ENCODE assay signal across 27 cellular contexts in the genomic region with DNA sequence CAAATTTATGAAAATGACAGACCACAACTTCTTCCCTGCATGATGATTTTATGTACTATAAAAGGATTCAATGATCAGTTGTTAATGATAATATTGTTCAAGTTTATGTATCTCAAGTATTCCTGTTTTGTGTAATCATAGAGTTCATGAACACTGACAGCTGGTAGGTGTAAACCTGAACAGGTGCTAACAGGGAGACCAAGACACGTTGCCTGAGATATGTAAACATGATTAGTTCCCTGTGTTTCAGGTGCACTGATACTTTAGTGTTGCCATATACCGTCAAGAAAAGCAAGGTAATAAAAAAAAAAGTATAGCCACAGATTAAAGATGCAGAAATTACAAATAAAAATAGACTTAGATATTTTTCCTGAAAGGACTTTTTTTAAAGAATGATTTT.
A peak's percentile ranks its signal among the peaks of the same experiment; 100 is the strongest.
DNase-seq lines count a peak whose midpoint lies in the region; ATAC-seq and TF ChIP-seq lines count a peak whose summit lies in the region.
"Had no signal": no experiment of that assay in that cellular context is flagged by ENCODE, and none has a peak within 500 bp of the region (broad histone marks: within the 10 kb centered on the region; RNA-seq: fewer than 3 reads in every experiment).

No MANE protein-coding gene starts in this region.

- H3K27ac ChIP-seq in GM23338 (ENCODE audit: low read depth): no peak overlapping the region
- H3K27ac ChIP-seq: C4-2B, neural progenitor cell, sigmoid colon, SJSA1, thyroid gland had no signal

- intact Hi-C loops in left colon (cut with DNase I, micrococcal nuclease): no loop called here

- H3K79me2 ChIP-seq in GM23338 (replicated peaks; ENCODE audit: insufficient read depth): peaks cover 4% of the 10 kb centered on the region; the same call in 1 of the 2 replicates

- no peak overlapping the region for H3K4me3 Mint-ChIP-seq in GM23338
- H3K4me3 Mint-ChIP-seq: activated CD4-positive, alpha-beta memory T cell treated with anti-CD3 and anti-CD28 coated beads for 36 hours; activated naive CD8-positive, alpha-beta T cell treated with anti-CD3 and anti-CD28 coated beads, Interleukin-2, amount 10 ng/mL, durations not matched to agents 7 days and 5 days; neural progenitor cell; stimulated activated naive CD8-positive, alpha-beta T cell treated with anti-CD3 and anti-CD28 coated beads, Interleukin-15, amount 100 ng/mL, for 72 hours; T-cell had no signal

- H3K9me3 Mint-ChIP-seq in GM23338: no peaks in the 10 kb centered on the region
- H3K9me3 Mint-ChIP-seq: activated CD4-positive, alpha-beta memory T cell treated with anti-CD3 and anti-CD28 coated beads for 36 hours; activated naive CD8-positive, alpha-beta T cell treated with anti-CD3 and anti-CD28 coated beads, Interleukin-2, amount 10 ng/mL, durations not matched to agents 7 days and 5 days; stimulated activated naive CD8-positive, alpha-beta T cell treated with anti-CD3 and anti-CD28 coated beads, Interleukin-15, amount 100 ng/mL, for 72 hours had no signal

- H3K4me3 ChIP-seq in GM23338: no peak overlapping the region
- H3K4me3 ChIP-seq: lung, neural progenitor cell, sigmoid colon, SJSA1, thyroid gland had no signal

- TF ChIP-seq CTCF in GM23338 (conservative IDR thresholded peaks at IDR 0.05; ENCODE audit: low read depth in 2 of 2): no peak

- H2AFZ ChIP-seq in GM23338: no peak overlapping the region
- H2AFZ ChIP-seq: neural progenitor cell had no signal

- DNase-seq in DMS53 (lab: John Stamatoyannopoulos, UW) (peak; percentile 85), NCI-H1105 treated with DMSO at 0.1 percent for 48 hours (lab: John Stamatoyannopoulos, UW) (peak; percentile 83), NCI-H526 (lab: John Stamatoyannopoulos, UW) (peak; percentile 17 to 36), left colon (no peak), GM23338 (ENCODE audit: low spot score) (no peak), T-helper 2 cell (no peak)
- DNase-seq in stimulated activated CD8-positive, alpha-beta memory T cell treated with anti-CD3 and anti-CD28 coated beads, Interleukin-4, amount 100 ng/mL, for 48 hours: no peak
- DNase-seq: activated CD4-positive, alpha-beta memory T cell treated with anti-CD3 and anti-CD28 coated beads for 36 hours; activated effector memory CD4-positive, alpha-beta T cell treated with Interleukin-2 at 50 U/mL for 16 hours; activated naive CD8-positive, alpha-beta T cell treated with anti-CD3 and anti-CD28 coated beads, Interleukin-2, amount 10 ng/mL, durations not matched to agents 7 days and 5 days; cerebellar nuclear complex; GDM1; glutamatergic neuron; Kasumi-1; NCI-H226; posterior cingulate gyrus; sigmoid colon; stimulated activated CD4-positive, alpha-beta T cell treated with anti-CD3 and anti-CD28 coated beads, Interleukin-15, amount 100 ng/mL, for 24 hours; stimulated activated naive CD8-positive, alpha-beta T cell treated with anti-CD3 and anti-CD28 coated beads, Interleukin-15, amount 100 ng/mL, for 72 hours; T-cell; thyroid gland had no signal

- no peak overlapping the region for H3K27ac Mint-ChIP-seq in GM23338
- H3K27ac Mint-ChIP-seq: activated CD4-positive, alpha-beta memory T cell treated with anti-CD3 and anti-CD28 coated beads for 36 hours; activated naive CD8-positive, alpha-beta T cell treated with anti-CD3 and anti-CD28 coated beads, Interleukin-2, amount 10 ng/mL, durations not matched to agents 7 days and 5 days; neural progenitor cell; stimulated activated naive CD8-positive, alpha-beta T cell treated with anti-CD3 and anti-CD28 coated beads, Interleukin-15, amount 100 ng/mL, for 72 hours; T-cell had no signal

- H3K27me3 ChIP-seq in GM23338 (ENCODE audit: insufficient read depth): no peaks in the 10 kb centered on the region
- H3K27me3 ChIP-seq: neural progenitor cell, sigmoid colon, SJSA1, thyroid gland had no signal

- no peaks in the 10 kb centered on the region for H3K9me2 ChIP-seq in GM23338 (ENCODE audit: insufficient read depth)

- H3K4me1 Mint-ChIP-seq in GM23338: no peaks in the 10 kb centered on the region
- H3K4me1 Mint-ChIP-seq: activated naive CD8-positive, alpha-beta T cell treated with anti-CD3 and anti-CD28 coated beads, Interleukin-2, amount 10 ng/mL, durations not matched to agents 7 days and 5 days; neural progenitor cell had no signal

- ATAC-seq in left colon (peak; percentile 88), GM23338 (no peak)
- ATAC-seq: activated CD4-positive, CD25-positive, alpha-beta regulatory T cell treated with anti-CD3 and anti-CD28 coated beads, Interleukin-2, amount 50 U/mL, for 24 hours; HepG2; stimulated activated naive CD8-positive, alpha-beta T cell treated with anti-CD3 and anti-CD28 coated beads, Interleukin-15, amount 100 ng/mL, for 72 hours; T-cell had no signal

- no peaks in the 10 kb centered on the region for H3F3A ChIP-seq in GM23338 (replicated peaks; ENCODE audit: low read depth)

- no peaks in the 10 kb centered on the region for H3K4me1 ChIP-seq in GM23338 (ENCODE audit: insufficient read depth)
- H3K4me1 ChIP-seq: neural progenitor cell, SJSA1 had no signal

- no peaks in the 10 kb centered on the region for H3K36me3 Mint-ChIP-seq in GM23338 (ENCODE audit: low read depth)

- no peaks in the 10 kb centered on the region for H3K36me3 ChIP-seq in GM23338 (ENCODE audit: insufficient read depth)
- H3K36me3 ChIP-seq: neural progenitor cell, sigmoid colon, SJSA1, thyroid gland had no signal

- peaks cover 4% of the 10 kb centered on the region; the same call in 1 of the 2 replicates for H4K20me1 ChIP-seq in GM23338 (replicated peaks; ENCODE audit: insufficient read depth)

- no peaks in the 10 kb centered on the region for H3K27me3 Mint-ChIP-seq in GM23338 (ENCODE audit: insufficient read depth, low read depth, poor library complexity)
- H3K27me3 Mint-ChIP-seq: activated CD4-positive, alpha-beta memory T cell treated with anti-CD3 and anti-CD28 coated beads for 36 hours; activated naive CD8-positive, alpha-beta T cell treated with anti-CD3 and anti-CD28 coated beads, Interleukin-2, amount 10 ng/mL, durations not matched to agents 7 days and 5 days; stimulated activated naive CD8-positive, alpha-beta T cell treated with anti-CD3 and anti-CD28 coated beads, Interleukin-15, amount 100 ng/mL, for 72 hours; T-cell had no signal

- no peak overlapping the region for H3K4me2 ChIP-seq in GM23338
- H3K4me2 ChIP-seq: neural progenitor cell had no signal

TF ChIP-seq in GM23338, 12 proteins besides CTCF, POLR2A, EP300 and RAD21:
- TF ChIP-seq EZH2phosphoT487 (IDR thresholded peaks at IDR 0.05; ENCODE audit: unreplicated experiment): no peak
- TF ChIP-seq NANOG (IDR thresholded peaks at IDR 0.05; ENCODE audit: borderline replicate concordance): no peak
- TF ChIP-seq POLR2AphosphoS5 (IDR thresholded peaks at IDR 0.05; ENCODE audit: low read depth): no peak
- no peak for TF ChIP-seq STAT1 (IDR thresholded peaks at IDR 0.05; ENCODE audit: unreplicated experiment)
- no peak for TF ChIP-seq ZNF114 (CRISPR knock-in tag; IDR thresholded peaks at IDR 0.05)

Comparison
In these comparisons a context has a peak if more than half of its experiments do, and no peak if none do; other contexts are left out.
1. DNase-seq: peak in DMS53 (single experiment), NCI-H1105 treated with DMSO at 0.1 percent for 48 hours (single experiment) and NCI-H526 (2 of 2); none in left colon (0 of 2), GM23338 (single experiment), T-helper 2 cell (0 of 5) and stimulated activated CD8-positive, alpha-beta memory T cell treated with anti-CD3 and anti-CD28 coated beads, Interleukin-4, amount 100 ng/mL, for 48 hours (single experiment).